ENCODE assay signal across 30 cellular contexts in the genomic region with DNA sequence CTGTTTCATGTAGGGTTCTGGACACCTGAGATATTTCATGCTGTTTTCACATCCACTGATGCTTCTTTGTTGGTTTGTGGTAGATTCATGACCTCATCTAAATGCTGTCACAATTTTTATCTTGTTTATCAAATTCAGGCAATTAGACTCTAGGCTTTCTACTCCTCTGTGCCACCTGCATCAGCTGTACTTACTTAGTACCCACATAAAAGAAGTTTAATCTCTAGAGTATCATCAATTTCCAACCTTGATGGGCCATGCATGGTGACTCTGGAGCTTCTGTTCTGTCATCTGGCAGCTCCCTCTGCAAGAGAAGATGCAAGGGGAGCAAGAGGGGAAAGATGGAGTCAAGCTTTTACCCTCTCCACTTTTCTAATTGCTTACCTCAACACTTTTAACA.
"Had no signal": no experiment of that assay in that cellular context is flagged by ENCODE, and none has a peak within 500 bp of the region (broad histone marks: within the 10 kb centered on the region; RNA-seq: fewer than 3 reads in every experiment).

No MANE protein-coding gene starts in this region.

- H3K36me3 ChIP-seq: adrenal gland, ascending aorta, brain microvascular endothelial cell, breast epithelium, cardiac muscle cell had no signal

- H3K27ac ChIP-seq: adrenal gland, ascending aorta, body of pancreas, brain microvascular endothelial cell, breast epithelium, cardiac muscle cell had no signal

- H3K9me3 ChIP-seq: adrenal gland, ascending aorta, body of pancreas, breast epithelium had no signal

- DNase-seq: activated effector memory CD4-positive, alpha-beta T cell treated with anti-CD3 and anti-CD28 coated beads, Interleukin-2, amount 50 U/mL, for 16 hours; activated effector memory CD4-positive, alpha-beta T cell treated with Interleukin-2 at 50 U/mL for 16 hours; activated gamma-delta T cell; activated gamma-delta T cell treated with Interleukin-2 at 50 U/mL for 16 hours; activated naive CD4-positive, alpha-beta T cell; activated naive CD4-positive, alpha-beta T cell treated with anti-CD3 and anti-CD28 coated beads for 36 hours; activated naive CD4-positive, alpha-beta T cell treated with anti-CD3 and anti-CD28 coated beads, Interleukin-2, amount 10 ng/mL, durations not matched to agents 7 days and 5 days; activated naive CD4-positive, alpha-beta T cell treated with Interleukin-2 at 50 U/mL for 16 hours; activated naive CD8-positive, alpha-beta T cell treated with anti-CD3 and anti-CD28 coated beads for 36 hours; activated naive CD8-positive, alpha-beta T cell treated with anti-CD3 and anti-CD28 coated beads, Interleukin-2, amount 10 ng/mL, durations not matched to agents 7 days and 5 days; activated naive CD8-positive, alpha-beta T cell treated with anti-CD3 and anti-CD28 coated beads, Interleukin-2, amount 50 U/mL, for 24 hours; activated T-cell treated with anti-CD3 and anti-CD28 coated beads, Interleukin-2, amount 50 U/mL, for 24 hours; activated T-cell treated with anti-CD3 and anti-CD28 coated beads, Interleukin-2, amount 50 U/mL, for 4 hours; activated T-cell treated with anti-CD3 and anti-CD28 coated beads, Interleukin-2, amount 50 U/mL, for 48 hours; activated T-cell treated with anti-CD3 and anti-CD28 coated beads, Interleukin-2, amount 50 U/mL, for 72 hours; adrenal gland; amniotic stem cell; amygdala; anterior cingulate cortex; aorta; body of pancreas; brain microvascular endothelial cell; caudate nucleus; central memory CD4-positive, alpha-beta T cell; cerebellar nuclear complex had no signal

- H3K4me1 ChIP-seq: adrenal gland, ascending aorta, body of pancreas, breast epithelium had no signal

- H3K27me3 ChIP-seq: adrenal gland, ascending aorta, body of pancreas, brain microvascular endothelial cell, breast epithelium, cardiac muscle cell had no signal

- ATAC-seq: activated naive CD4-positive, alpha-beta T cell treated with anti-CD3 and anti-CD28 coated beads, Interleukin-2, amount 50 U/mL, for 72 hours; activated naive CD8-positive, alpha-beta T cell treated with anti-CD3 and anti-CD28 coated beads, Interleukin-2, amount 50 U/mL, for 24 hours; activated T-cell treated with anti-CD3 and anti-CD28 coated beads, Interleukin-2, amount 50 U/mL, for 4 hours; activated T-cell treated with anti-CD3 and anti-CD28 coated beads, Interleukin-2, amount 50 U/mL, for 72 hours; activated T-helper 17 cell treated with anti-CD3 and anti-CD28 coated beads, Interleukin-2, amount 50 U/mL, for 72 hours; body of pancreas had no signal

- H3K4me3 ChIP-seq: adrenal gland, ascending aorta, body of pancreas, breast epithelium, cardiac muscle cell had no signal
